ENCODE assay signal across 20 cellular contexts in the genomic region with DNA sequence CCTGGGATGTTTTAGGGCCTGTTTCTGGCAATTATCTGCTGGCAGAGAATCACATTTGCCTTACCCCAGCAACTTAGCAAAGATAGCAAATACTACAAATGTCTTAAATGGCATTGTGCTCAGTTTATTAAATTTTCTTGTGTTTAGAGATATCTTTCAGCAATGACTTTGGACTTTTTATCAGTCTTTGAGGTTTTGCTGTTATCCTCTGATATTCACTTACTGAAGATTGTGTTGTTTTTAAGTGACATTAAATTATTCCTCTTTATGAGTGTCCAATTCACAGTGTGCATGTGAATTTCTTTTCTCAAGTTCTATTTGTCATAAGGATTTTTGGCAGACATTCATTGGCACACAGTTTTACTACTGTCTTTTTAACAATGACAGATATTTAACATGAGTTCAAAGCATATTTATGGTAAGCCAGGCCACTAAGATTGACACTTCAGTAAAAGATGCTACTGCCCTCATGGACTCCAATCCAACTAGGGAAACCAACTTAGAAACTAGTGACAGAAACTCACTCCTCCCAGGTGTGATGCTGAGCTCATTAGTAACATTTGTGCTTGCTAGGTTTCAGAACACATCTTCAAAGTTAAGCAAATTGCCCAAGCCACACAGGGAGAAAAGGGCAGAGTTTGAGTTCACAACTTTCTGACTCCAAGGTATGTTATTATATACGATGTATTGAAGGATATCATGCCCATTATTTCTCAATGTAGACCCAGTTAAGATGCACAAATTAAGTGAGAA.
"Had no signal": no experiment of that assay in that cellular context is flagged by ENCODE, and none has a peak within 500 bp of the region (broad histone marks: within the 10 kb centered on the region; RNA-seq: fewer than 3 reads in every experiment).

No MANE protein-coding gene starts in this region.

- H3K27ac ChIP-seq: epithelial cell of prostate, esophagus squamous epithelium, hepatocyte, neutrophil, tibial artery, upper lobe of left lung, vagina had no signal

- H3K4me2 ChIP-seq: hepatocyte had no signal

- H3K36me3 ChIP-seq: esophagus squamous epithelium, neutrophil, spleen, tibial artery, upper lobe of left lung, vagina had no signal

- H2AFZ ChIP-seq: hepatocyte had no signal

- ATAC-seq: effector memory CD8-positive, alpha-beta T cell; naive thymus-derived CD4-positive, alpha-beta T cell; sciatic nerve; stimulated activated memory B cell treated with anti-CD40 and anti-IgM and Interleukin-4, amounts not matched to agents 10 μg/mL and 1 μg/mL and 100 μg/mL, for 72 hours had no signal

- H3K4me1 ChIP-seq: esophagus squamous epithelium, spleen, upper lobe of left lung, vagina had no signal

- DNase-seq: effector memory CD8-positive, alpha-beta T cell; esophagus squamous epithelium; foreskin melanocyte; head of caudate nucleus; kidney glomerular epithelial cell; mammary epithelial cell; naive thymus-derived CD4-positive, alpha-beta T cell; posterior cingulate gyrus; spleen; stimulated activated CD4-positive, alpha-beta T cell treated with anti-CD3 and anti-CD28 coated beads, Interleukin-15, amount 100 ng/mL, for 24 hours; stimulated activated CD4-positive, alpha-beta T cell treated with anti-CD3 and anti-CD28 coated beads, Interleukin-1b, Interleukin-23, amount 100 ng/mL, for 48 hours; stimulated activated CD4-positive, alpha-beta T cell treated with anti-CD3 and anti-CD28 coated beads, Interleukin-4, amount 100 ng/mL, for 24 hours; tibial artery; upper lobe of left lung had no signal

- H3K4me3 ChIP-seq: esophagus squamous epithelium, hepatocyte, spleen, tibial artery, upper lobe of left lung, vagina had no signal

- H3K79me2 ChIP-seq: hepatocyte had no signal

- H3K9me3 ChIP-seq: esophagus squamous epithelium, neutrophil, tibial artery, upper lobe of left lung, vagina had no signal

- H3K27me3 ChIP-seq: esophagus squamous epithelium, hepatocyte, neutrophil, spleen, tibial artery, upper lobe of left lung, vagina had no signal
